In the genomic region with DNA sequence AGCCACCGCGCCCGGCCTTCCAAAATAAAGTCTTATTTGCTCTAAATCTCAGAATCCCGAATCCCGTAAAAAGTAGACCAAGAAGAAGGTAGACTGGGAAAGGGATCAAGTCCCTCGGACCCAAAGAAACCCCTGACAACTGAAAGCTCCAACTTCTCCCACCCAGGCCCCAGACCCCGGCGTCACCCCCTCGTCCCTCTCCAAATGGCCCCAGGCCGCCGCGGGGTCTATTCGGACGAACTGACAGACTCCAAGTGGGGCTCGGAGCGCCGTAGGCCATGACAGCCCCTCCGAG, we compare ENCODE assay signal across 8 cellular contexts. TPM values are rescaled to one million over a fixed set of nuclear protein-coding genes. Genes with fewer than 3 reads are reported as not detected.
A peak's percentile ranks its signal among the peaks of the same experiment; 100 is the strongest.
DNase-seq lines count a peak whose midpoint lies in the region; ATAC-seq lines count a peak whose summit lies in the region.

No MANE protein-coding gene starts in this region.

- peaks cover 32 to 36% (median 36%) of the 10 kb centered on the region in 3 donors for H3K27me3 Mint-ChIP-seq in immature natural killer cell (ENCODE audit: low read depth in 3 of 3)

- ATAC-seq in activated naive CD4-positive, alpha-beta T cell treated with anti-CD3 and anti-CD28 coated beads, Interleukin-2, amount 50 U/mL, for 72 hours = no peak
- ATAC-seq in GM19467 (IDR thresholded peaks at IDR 0.05; ENCODE audit: unreplicated experiment) = no peak

- H3K9me3 Mint-ChIP-seq in activated naive CD4-positive, alpha-beta T cell treated with anti-CD3 and anti-CD28 coated beads, Interleukin-2, amount 50 U/mL, for 72 hours = no peaks in the 10 kb centered on the region
- H3K9me3 Mint-ChIP-seq in immature natural killer cell = no peaks in the 10 kb centered on the region

- H3K27ac ChIP-seq in substantia nigra (ENCODE audit: low read depth, low read length, poor library complexity, severe bottlenecking) = peak overlapping the region; percentile 87

- DNase-seq in DMS53 (lab: John Stamatoyannopoulos, UW) (peak; percentile 55), DMS53 treated with DMSO at 0.1 percent for 48 hours (lab: John Stamatoyannopoulos, UW; ENCODE audit: unreplicated experiment) (no peak), immature natural killer cell (no peak), substantia nigra (lab: John Stamatoyannopoulos, UW) (no peak), NCI-H2196 treated with DMSO at 0.1 percent for 48 hours (lab: John Stamatoyannopoulos, UW; ENCODE audit: unreplicated experiment) (no peak), KG1 (lab: John Stamatoyannopoulos, UW) (no peak)
- DNase-seq in activated naive CD4-positive, alpha-beta T cell treated with anti-CD3 and anti-CD28 coated beads, Interleukin-2, amount 50 U/mL, for 72 hours (ENCODE audit: low spot score in 2 of 2) = no peak

- H3K36me3 Mint-ChIP-seq in activated naive CD4-positive, alpha-beta T cell treated with anti-CD3 and anti-CD28 coated beads, Interleukin-2, amount 50 U/mL, for 72 hours = peaks cover 29 to 34% of the 10 kb centered on the region in 2 donors
- peaks cover 0 to 4% (median 0%) of the 10 kb centered on the region in 3 donors for H3K36me3 Mint-ChIP-seq in immature natural killer cell

- peak overlapping the region; percentile 92 to 99 (median 95) for H3K4me3 Mint-ChIP-seq in immature natural killer cell

- peaks cover 52 to 53% of the 10 kb centered on the region in 2 donors for H3K4me1 Mint-ChIP-seq in immature natural killer cell

- peak overlapping the region; percentile 93 to 99 for H3K27ac Mint-ChIP-seq in activated naive CD4-positive, alpha-beta T cell treated with anti-CD3 and anti-CD28 coated beads, Interleukin-2, amount 50 U/mL, for 72 hours
- H3K27ac Mint-ChIP-seq in immature natural killer cell = peak overlapping the region; percentile 94 to 99 (median 98)

RNA-seq across cellular contexts. Expression of gene DDX39A, which starts 0.5 kb away (rescaled TPM):
- total RNA-seq in activated naive CD4-positive, alpha-beta T cell treated with anti-CD3 and anti-CD28 coated beads, Interleukin-2, amount 50 U/mL, for 72 hours = 100 to 1,000 TPM; 208 to 217 TPM
- 100 to 1,000 TPM; 117 to 177 (median 144) TPM for polyA plus RNA-seq in immature natural killer cell

RNA-seq across cellular contexts. Expression of gene PKN1, which starts 14.4 kb away (rescaled TPM):
- total RNA-seq in activated naive CD4-positive, alpha-beta T cell treated with anti-CD3 and anti-CD28 coated beads, Interleukin-2, amount 50 U/mL, for 72 hours = 100 to 1,000 TPM; 105 to 192 TPM
- 10 to 100 TPM; 74.3 to 94.6 (median 84.7) TPM for polyA plus RNA-seq in immature natural killer cell

RNA-seq across cellular contexts. Expression of gene ADGRE5, which starts 37.4 kb away (rescaled TPM):
- total RNA-seq in activated naive CD4-positive, alpha-beta T cell treated with anti-CD3 and anti-CD28 coated beads, Interleukin-2, amount 50 U/mL, for 72 hours = 100 to 1,000 TPM; 222 to 256 TPM
- 100 to 1,000 TPM; 360 to 783 (median 485) TPM for polyA plus RNA-seq in immature natural killer cell

RNA-seq across cellular contexts. Expression of gene PTGER1, which starts 56.5 kb away (rescaled TPM):
- total RNA-seq in activated naive CD4-positive, alpha-beta T cell treated with anti-CD3 and anti-CD28 coated beads, Interleukin-2, amount 50 U/mL, for 72 hours = under 1 TPM; 0.20 to 0.97 TPM
- polyA plus RNA-seq in immature natural killer cell = 1 to 10 TPM in 1 of 3 donors, under 1 TPM in 1, not detected in 1; 0.17 to 1.2 TPM
